In the genomic region with DNA sequence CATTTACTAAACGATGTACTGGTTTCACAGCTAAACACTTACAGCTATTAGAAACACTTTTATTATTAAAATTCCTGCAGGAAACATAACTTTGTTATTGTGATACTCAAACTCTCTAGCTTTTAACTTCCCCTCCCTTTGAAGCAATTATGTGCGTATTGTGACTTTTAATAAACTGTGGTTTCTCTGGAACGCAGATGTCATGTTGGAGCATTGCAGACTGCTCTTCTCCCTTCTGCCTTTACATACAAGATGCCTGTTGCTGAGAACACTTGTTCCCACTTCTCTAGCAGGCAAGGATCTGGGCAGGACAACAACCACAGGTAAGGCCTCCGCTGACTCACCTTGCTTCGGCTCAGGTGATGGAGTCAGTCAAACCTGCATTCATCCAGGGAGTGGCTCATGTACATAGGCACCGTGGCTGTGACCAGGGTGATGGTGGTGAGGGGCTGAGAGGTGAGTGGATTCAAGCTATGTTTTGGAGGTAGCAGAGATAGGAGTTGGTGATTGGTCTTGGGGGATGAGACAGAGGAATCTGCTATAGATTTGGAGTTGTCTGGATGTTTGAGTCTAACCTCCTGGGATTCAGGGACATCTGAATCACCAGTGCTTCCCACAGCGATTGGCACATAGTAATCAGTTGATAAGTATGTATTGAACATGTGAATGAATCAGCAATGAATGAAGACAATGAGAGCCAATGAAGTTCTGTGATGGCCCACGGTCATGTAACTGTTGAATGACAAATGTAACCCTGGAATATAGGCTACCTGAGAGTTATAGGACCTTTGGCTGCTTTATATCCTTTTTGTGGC, we compare ENCODE assay signal across 16 cellular contexts.
"Had no signal": no experiment of that assay in that cellular context is flagged by ENCODE, and none has a peak within 500 bp of the region (broad histone marks: within the 10 kb centered on the region; RNA-seq: fewer than 3 reads in every experiment).

No MANE protein-coding gene starts in this region.

- H3K4me1 Mint-ChIP-seq: activated B cell treated with CpG ODN at 0.5 μM for 24 hours; activated naive CD8-positive, alpha-beta T cell treated with anti-CD3 and anti-CD28 coated beads for 36 hours; immature natural killer cell; T-helper 17 cell had no signal

- H3K27me3 ChIP-seq: esophagus muscularis mucosa, pancreas, sigmoid colon, spleen, thyroid gland had no signal

- H3K36me3 Mint-ChIP-seq: activated naive CD8-positive, alpha-beta T cell treated with anti-CD3 and anti-CD28 coated beads for 36 hours; immature natural killer cell had no signal

- ATAC-seq: activated CD8-positive, alpha-beta T cell treated with anti-CD3 and anti-CD28 coated beads for 36 hours; activated T-cell treated with anti-CD3 and anti-CD28 coated beads, Interleukin-2, amount 50 U/mL, for 4 hours; T-helper 17 cell had no signal

- H3K9me3 Mint-ChIP-seq: activated CD8-positive, alpha-beta T cell treated with anti-CD3 and anti-CD28 coated beads for 36 hours; immature natural killer cell had no signal

- H3K4me1 ChIP-seq: spleen had no signal

- H3K27ac ChIP-seq: esophagus muscularis mucosa, pancreas, sigmoid colon, spleen, thyroid gland had no signal

- H3K4me3 Mint-ChIP-seq: activated B cell treated with CpG ODN at 0.5 μM for 24 hours; activated CD8-positive, alpha-beta T cell treated with anti-CD3 and anti-CD28 coated beads for 36 hours; activated naive CD8-positive, alpha-beta T cell treated with anti-CD3 and anti-CD28 coated beads for 36 hours; activated T-cell treated with anti-CD3 and anti-CD28 coated beads, Interleukin-2, amount 50 U/mL, for 4 hours; immature natural killer cell; T-helper 17 cell had no signal

- H3K4me3 ChIP-seq: esophagus muscularis mucosa, lung, pancreas, sigmoid colon, spleen, thyroid gland had no signal

- H3K36me3 ChIP-seq: esophagus muscularis mucosa, pancreas, sigmoid colon, spleen, thyroid gland had no signal

- H3K27me3 Mint-ChIP-seq: activated CD8-positive, alpha-beta T cell treated with anti-CD3 and anti-CD28 coated beads for 36 hours had no signal

- DNase-seq: activated B cell treated with CpG ODN at 0.5 μM for 24 hours; activated CD4-positive, alpha-beta T cell treated with anti-CD3 and anti-CD28 coated beads for 48 hours; activated CD8-positive, alpha-beta T cell treated with anti-CD3 and anti-CD28 coated beads for 36 hours; activated naive CD8-positive, alpha-beta T cell treated with anti-CD3 and anti-CD28 coated beads for 36 hours; activated T-cell treated with anti-CD3 and anti-CD28 coated beads, Interleukin-2, amount 50 U/mL, for 4 hours; dermis blood vessel endothelial cell; head of caudate nucleus; immature natural killer cell; left cardiac atrium; sigmoid colon; spleen; T-helper 17 cell; thyroid gland had no signal

- H3K9me3 ChIP-seq: esophagus muscularis mucosa, pancreas, sigmoid colon, spleen, thyroid gland had no signal

- H3K27ac Mint-ChIP-seq: activated B cell treated with CpG ODN at 0.5 μM for 24 hours; activated CD8-positive, alpha-beta T cell treated with anti-CD3 and anti-CD28 coated beads for 36 hours; activated naive CD8-positive, alpha-beta T cell treated with anti-CD3 and anti-CD28 coated beads for 36 hours; immature natural killer cell; T-helper 17 cell had no signal
